Comparison of ENCODE assay signal across 8 cellular contexts in the genomic region with DNA sequence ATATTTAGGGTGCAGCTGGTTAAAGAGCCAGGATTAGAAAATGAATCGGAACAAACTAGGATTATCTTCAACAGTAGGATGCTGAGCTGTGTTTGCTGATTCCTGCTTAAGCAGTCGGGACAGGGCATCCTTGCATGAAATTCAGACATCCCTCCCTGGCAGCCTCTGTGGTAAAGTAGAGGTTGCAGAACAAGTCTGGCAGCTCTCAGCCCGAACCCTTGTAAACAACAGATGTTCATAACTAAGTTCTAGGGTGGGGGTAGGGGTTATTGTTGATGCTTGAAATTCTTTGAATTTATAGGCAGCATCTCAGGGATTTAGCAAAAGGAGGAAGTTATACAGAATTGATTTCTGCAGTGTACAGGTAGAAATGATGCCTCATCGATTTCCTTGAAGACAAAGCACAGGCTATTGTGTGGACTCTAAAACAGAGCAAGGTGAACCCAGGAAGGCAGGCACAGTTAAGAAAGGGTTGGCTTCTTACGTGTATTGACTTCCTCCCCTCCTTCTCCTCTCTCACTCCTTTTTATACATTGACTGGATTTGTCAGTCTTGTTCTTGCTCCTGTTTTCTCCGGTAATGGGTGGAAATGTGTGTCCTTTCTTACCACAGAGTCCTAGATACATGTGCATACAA.
DNase-seq lines count a peak whose midpoint lies in the region; ATAC-seq and TF ChIP-seq lines count a peak whose summit lies in the region.
"Not testable (repeated sequence)": the region's sequence is repeated elsewhere in the genome, so short reads cannot be mapped to it uniquely, and the experiment has no call there.

No MANE protein-coding gene starts in this region.

- CTCF ChIA-PET in activated B cell treated with CpG ODN at 0.5 μM for 24 hours (lab: Charles Lee): not testable (repeated sequence)

- not testable (repeated sequence) for H2AFZ ChIP-seq in GM23338; OCI-LY1 (ENCODE audit: low read length)

- H4K20me1 ChIP-seq in GM23338 (replicated peaks; ENCODE audit: insufficient read depth); OCI-LY1 (ENCODE audit: insufficient read depth, low read length): not testable (repeated sequence)

- POLR2A ChIA-PET in activated B cell treated with CpG ODN at 0.5 μM for 24 hours (lab: Charles Lee): not testable (repeated sequence)

- H3K27me3 Mint-ChIP-seq in GM23338 (ENCODE audit: insufficient read depth, low read depth, poor library complexity); activated B cell treated with CpG ODN at 0.5 μM for 24 hours; memory B cell: not testable (repeated sequence)

- DNase-seq in GM23338 (ENCODE audit: low spot score); RWPE2 (ENCODE audit: low spot score); activated B cell treated with CpG ODN at 0.5 μM for 24 hours; left ventricle myocardium superior; memory B cell (ENCODE audit: low spot score in 2 of 2); gastrocnemius medialis; upper lobe of right lung: not testable (repeated sequence)

- not testable (repeated sequence) for H3K4me2 ChIP-seq in GM23338; OCI-LY1 (ENCODE audit: low read length)

- not testable (repeated sequence) for H3K9ac ChIP-seq in OCI-LY1 (ENCODE audit: low read length)

- not testable (repeated sequence) for H3K79me2 ChIP-seq in GM23338 (replicated peaks; ENCODE audit: insufficient read depth); OCI-LY1 (ENCODE audit: insufficient read depth, low read length)

- H3K4me3 Mint-ChIP-seq in GM23338, activated B cell treated with CpG ODN at 0.5 μM for 24 hours, memory B cell: not testable (repeated sequence)

- not testable (repeated sequence) for H3F3A ChIP-seq in GM23338 (replicated peaks; ENCODE audit: low read depth); OCI-LY1 (ENCODE audit: insufficient read depth, low read length)

- H3K4me3 ChIP-seq in GM23338; OCI-LY1 (ENCODE audit: low read depth, low read length, poor library complexity, severe bottlenecking); RWPE2 (ENCODE audit: severe bottlenecking); gastrocnemius medialis; upper lobe of right lung: not testable (repeated sequence)

- TF ChIP-seq CTCF in GM23338 (conservative IDR thresholded peaks at IDR 0.05; ENCODE audit: low read depth in 2 of 2); OCI-LY1 (IDR thresholded peaks at IDR 0.05; ENCODE audit: low read length); RWPE2 (IDR thresholded peaks at IDR 0.05; ENCODE audit: poor library complexity, severe bottlenecking); activated B cell treated with CpG ODN at 0.5 μM for 24 hours (IDR thresholded peaks at IDR 0.05); gastrocnemius medialis (IDR thresholded peaks at IDR 0.05 in 4 of 5, conservative IDR thresholded peaks at IDR 0.05 in 1 of 5); upper lobe of right lung (IDR thresholded peaks at IDR 0.05): not testable (repeated sequence)

- not testable (repeated sequence) for H3K9me2 ChIP-seq in GM23338 (ENCODE audit: insufficient read depth); OCI-LY1 (ENCODE audit: low read depth, low read length)

- peak; percentile 82 for ATAC-seq in GM23338
- peak; percentile 82 for ATAC-seq in RWPE2 (ENCODE audit: low read depth)
- peak; percentile 25 for ATAC-seq in activated B cell treated with CpG ODN at 0.5 μM for 24 hours (ENCODE audit: low read depth)
- peak; percentile 23 for ATAC-seq in left ventricle myocardium superior
- ATAC-seq in memory B cell (ENCODE audit: low read depth): peak; percentile 38
- ATAC-seq in gastrocnemius medialis: peak; percentile 23 to 29
- ATAC-seq in upper lobe of right lung: peak; percentile 92

- in situ Hi-C loops in gastrocnemius medialis (cut with MboI; ENCODE audit: low sequenced_read_pairs in 4 of 4): not testable (repeated sequence)

- not testable (repeated sequence) for H3K27ac ChIP-seq in GM23338 (ENCODE audit: low read depth); RWPE2 (ENCODE audit: poor library complexity, severe bottlenecking); gastrocnemius medialis; upper lobe of right lung
- H3K27ac ChIP-seq in OCI-LY1 (ENCODE audit: low read depth, low read length, poor library complexity, severe bottlenecking): peak overlapping the region; percentile 57

- H3K36me3 ChIP-seq in GM23338 (ENCODE audit: insufficient read depth); OCI-LY1 (ENCODE audit: insufficient read depth, low read length); RWPE2 (ENCODE audit: low read depth); gastrocnemius medialis; upper lobe of right lung: not testable (repeated sequence)

- not testable (repeated sequence) for H3K36me3 Mint-ChIP-seq in GM23338 (ENCODE audit: low read depth); activated B cell treated with CpG ODN at 0.5 μM for 24 hours (ENCODE audit: low read depth); memory B cell

- not testable (repeated sequence) for TF ChIP-seq POLR2A in gastrocnemius medialis (IDR thresholded peaks at IDR 0.05)

- intact Hi-C loops in activated B cell treated with CpG ODN at 0.5 μM for 24 hours (cut with micrococcal nuclease); left ventricle myocardium superior (cut with micrococcal nuclease); gastrocnemius medialis (cut with DNase I; ENCODE audit: low total_unique reads); upper lobe of right lung (cut with DNase I): not testable (repeated sequence)

- not testable (repeated sequence) for H3K27ac Mint-ChIP-seq in GM23338, activated B cell treated with CpG ODN at 0.5 μM for 24 hours, memory B cell

- H3K4me1 Mint-ChIP-seq in GM23338, activated B cell treated with CpG ODN at 0.5 μM for 24 hours, memory B cell: not testable (repeated sequence)

- H3K27me3 ChIP-seq in GM23338 (ENCODE audit: insufficient read depth); OCI-LY1 (ENCODE audit: insufficient read depth, low read length); RWPE2 (ENCODE audit: insufficient read depth, poor library complexity, severe bottlenecking); gastrocnemius medialis; upper lobe of right lung: not testable (repeated sequence)

- H3K9me3 ChIP-seq in OCI-LY1 (ENCODE audit: low read length); RWPE2 (ENCODE audit: severe bottlenecking); gastrocnemius medialis; upper lobe of right lung: not testable (repeated sequence)

- H3K4me1 ChIP-seq in GM23338 (ENCODE audit: insufficient read depth); OCI-LY1 (ENCODE audit: insufficient read depth, low read length, severe bottlenecking); RWPE2 (ENCODE audit: insufficient read depth, poor library complexity, severe bottlenecking); gastrocnemius medialis; upper lobe of right lung: not testable (repeated sequence)

- H3K9me3 Mint-ChIP-seq in GM23338, activated B cell treated with CpG ODN at 0.5 μM for 24 hours, memory B cell: not testable (repeated sequence)

Comparison
In these comparisons a context has a peak if more than half of its experiments do, and no peak if none do; other contexts are left out.
1. ATAC-seq: peak in every context shown above with its lines; median percentile 92 in upper lobe of right lung; 82 in GM23338; 82 in RWPE2; 38 in memory B cell; 26 in gastrocnemius medialis; 25 in activated B cell treated with CpG ODN at 0.5 μM for 24 hours; 23 in left ventricle myocardium superior.